ENCODE assay signal across 16 cellular contexts in the genomic region with DNA sequence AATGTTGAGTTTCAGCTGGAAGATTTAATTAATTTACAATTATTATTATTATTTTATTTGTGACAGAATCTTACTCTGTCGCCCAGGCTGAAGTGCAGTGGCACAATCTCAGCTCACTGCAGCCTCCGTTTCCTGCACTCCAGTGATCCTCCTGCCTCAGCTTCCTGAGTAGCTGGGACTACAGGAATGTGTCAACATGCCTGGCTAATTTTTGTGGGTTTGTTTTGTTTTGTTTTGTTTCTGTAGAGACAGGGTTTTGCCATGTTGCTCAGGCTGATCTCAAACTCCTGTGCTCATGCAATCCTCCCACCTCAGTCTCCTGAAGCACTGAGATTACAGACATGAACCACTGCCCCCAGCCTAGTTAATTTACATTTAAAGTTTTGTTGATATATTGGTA.
DNase-seq lines count a peak whose midpoint lies in the region; FAIRE-seq and TF ChIP-seq lines count a peak whose summit lies in the region.
"Had no signal": no experiment of that assay in that cellular context is flagged by ENCODE, and none has a peak within 500 bp of the region (broad histone marks: within the 10 kb centered on the region; RNA-seq: fewer than 3 reads in every experiment).

No MANE protein-coding gene starts in this region.

- POLR2A ChIA-PET in A673 (lab: Charles Lee; ENCODE audit: low non-redundant PET): no interaction called here

- H3K27ac ChIP-seq in A673 (ENCODE audit: low read depth, low read length, poor library complexity, severe bottlenecking): no peak overlapping the region
- no peak overlapping the region for H3K27ac ChIP-seq in brain microvascular endothelial cell
- H3K27ac ChIP-seq: pancreas, spleen had no signal

- TF ChIP-seq CTCF in A673 (conservative IDR thresholded peaks at IDR 0.05; ENCODE audit: low read depth, low read length): no peak
- no peak for TF ChIP-seq CTCF in brain microvascular endothelial cell (IDR thresholded peaks at IDR 0.05; ENCODE audit: low read depth, low read length, missing control alignments)
- no peak for TF ChIP-seq CTCF in GM13977 (IDR thresholded peaks at IDR 0.05; ENCODE audit: extremely low read depth, insufficient read depth, missing control alignments)

- peaks cover 7% of the 10 kb centered on the region for H3K4me1 ChIP-seq in A673 (ENCODE audit: insufficient read depth, low read length, poor library complexity, severe bottlenecking)
- H3K4me1 ChIP-seq: pancreas, spleen had no signal

- no peak overlapping the region for H3K4me3 ChIP-seq in A673 (ENCODE audit: low read depth, low read length, poor library complexity, severe bottlenecking)
- no peak overlapping the region for H3K4me3 ChIP-seq in brain microvascular endothelial cell (ENCODE audit: low read depth, low read length)
- H3K4me3 ChIP-seq: pancreas, spleen had no signal

- H3K9me3 ChIP-seq in A673 (ENCODE audit: low read depth, low read length, poor library complexity, severe bottlenecking): no peaks in the 10 kb centered on the region
- H3K9me3 ChIP-seq: pancreas, spleen had no signal

- intact Hi-C loops in A673 (cut with micrococcal nuclease; ENCODE audit: unreplicated experiment): no loop called here

- BruUV-seq in A673 (replicated peaks; lab: Mats Ljungman, UMichigan): no TSS peak

- FAIRE-seq in urothelium cell line (lab: Jason Lieb, UNC): no peak
- FAIRE-seq: colon, pancreas had no signal

- H3K36me3 ChIP-seq in A673 (ENCODE audit: insufficient read depth, low read length, poor library complexity, severe bottlenecking): no peaks in the 10 kb centered on the region
- H3K36me3 ChIP-seq in brain microvascular endothelial cell (replicated peaks): no peaks in the 10 kb centered on the region
- H3K36me3 ChIP-seq: pancreas, spleen had no signal

- DNase-seq in A673 (ENCODE audit: low spot score): peak; percentile 29
- DNase-seq in HT-29 (ENCODE audit: low spot score): peak; percentile 30
- peak; percentile 87 for DNase-seq in brain microvascular endothelial cell
- DNase-seq in islet precursor cell: peak; percentile 85
- no peak for DNase-seq in GM19240 (ENCODE audit: insufficient read length, low spot score)
- DNase-seq in GM13977 (ENCODE audit: low spot score): no peak
- no peak for DNase-seq in activated CD4-positive, alpha-beta T cell treated with anti-CD3 and anti-CD28 coated beads for 48 hours
- DNase-seq in urothelium cell line (ENCODE audit: low spot score): no peak
- DNase-seq: activated CD4-positive, CD25-positive, alpha-beta regulatory T cell; activated CD8-positive, alpha-beta memory T cell treated with anti-CD3 and anti-CD28 coated beads, Interleukin-2, amount 50 U/mL, for 48 hours; activated naive CD4-positive, alpha-beta T cell treated with anti-CD3 and anti-CD28 coated beads, Interleukin-2, amount 10 ng/mL, durations not matched to agents 7 days and 5 days; NCI-H1417; NCI-H446 treated with DMSO at 0.1 percent for 48 hours; pancreas; spleen had no signal

- H3K27me3 ChIP-seq in A673 (replicated peaks; ENCODE audit: insufficient read depth, low read depth, low read length, poor library complexity) (no peaks in the 10 kb centered on the region), brain microvascular endothelial cell (replicated peaks) (no peaks in the 10 kb centered on the region)
- H3K27me3 ChIP-seq: pancreas, spleen had no signal

- in situ Hi-C loops in brain microvascular endothelial cell (cut with HindIII; ENCODE audit: low pct_ligation_motif_present, low sequenced_read_pairs) (no loop called here), GM13977 (cut with MboI; ENCODE audit: low pct_unique_long_range_greater_than_20kb, low sequenced_read_pairs, unreplicated experiment) (no loop called here)

- CTCF ChIA-PET in A673 (lab: Charles Lee): no interaction called here

Comparison
In these comparisons a context has a peak if more than half of its experiments do, and no peak if none do; other contexts are left out.
1. DNase-seq: peak in A673 (single experiment), HT-29 (single experiment), brain microvascular endothelial cell (single experiment) and islet precursor cell (single experiment); none in GM19240 (single experiment), GM13977 (single experiment), activated CD4-positive, alpha-beta T cell treated with anti-CD3 and anti-CD28 coated beads for 48 hours (single experiment) and urothelium cell line (single experiment).